Comparison of ENCODE assay signal across 8 cellular contexts in genomic region chr1:35268282-35269189, GRCh38. TPM values are rescaled to one million over a fixed set of nuclear protein-coding genes. Genes with fewer than 3 reads are reported as not detected.
DNase-seq lines count a peak whose midpoint lies in the region; ATAC-seq and TF ChIP-seq lines count a peak whose summit lies in the region.

Gene ZMYM4 (plus strand): TSS chr1:35268709. CDS start chr1:35269047, 338 bp downstream.

- peak within 1 kb of the TSS; percentile 80 for H3K4me3 ChIP-seq in Karpas-422 (ENCODE audit: low read length)
- H3K4me3 ChIP-seq in fibroblast of mammary gland (ENCODE audit: control insufficient read depth, low read depth, low read length): peak within 1 kb of the TSS; percentile 71

- peak; percentile 82 for ATAC-seq in GM21737 (IDR thresholded peaks at IDR 0.05; ENCODE audit: unreplicated experiment)
- peak; percentile 96 for ATAC-seq in activated T-helper 17 cell treated with anti-CD3 and anti-CD28 coated beads, Interleukin-2, amount 50 U/mL, for 72 hours (replicated peaks)
- ATAC-seq in naive thymus-derived CD8-positive, alpha-beta T cell: peak; percentile 93

- H3K9me3 Mint-ChIP-seq in activated T-helper 17 cell treated with anti-CD3 and anti-CD28 coated beads, Interleukin-2, amount 50 U/mL, for 72 hours: no peaks in the 10 kb centered on the region
- peaks cover 0 to 5% (median 0%) of the 10 kb centered on the region in 9 donors for H3K9me3 Mint-ChIP-seq in naive thymus-derived CD8-positive, alpha-beta T cell

- peak within 1 kb of the TSS; percentile 88 for H3K27ac Mint-ChIP-seq in activated T-helper 17 cell treated with anti-CD3 and anti-CD28 coated beads, Interleukin-2, amount 50 U/mL, for 72 hours
- peak within 1 kb of the TSS; percentile 43 to 99 (median 91) for H3K27ac Mint-ChIP-seq in naive thymus-derived CD8-positive, alpha-beta T cell

- CTCF ChIA-PET in RWPE1 (lab: Yijun Ruan, JAX): interaction anchor here (0.6 to 1.3 kb wide), 4 partner anchors 10 to 793 kb away, joined by 3 read pairs; no protein-coding TSS in a partner anchor

- peak within 1 kb of the TSS; percentile 76 for H3K27ac ChIP-seq in Karpas-422 (ENCODE audit: low read length)
- peak within 1 kb of the TSS; percentile 85 for H3K27ac ChIP-seq in RWPE1

- peaks cover 11% of the 10 kb centered on the region for H3K27me3 Mint-ChIP-seq in activated T-helper 17 cell treated with anti-CD3 and anti-CD28 coated beads, Interleukin-2, amount 50 U/mL, for 72 hours
- H3K27me3 Mint-ChIP-seq in naive thymus-derived CD8-positive, alpha-beta T cell: peaks cover 0 to 8% (median 4%) of the 10 kb centered on the region in 5 donors

- peak within 1 kb of the TSS; percentile 77 for H3K4me3 Mint-ChIP-seq in activated T-helper 17 cell treated with anti-CD3 and anti-CD28 coated beads, Interleukin-2, amount 50 U/mL, for 72 hours
- peak within 1 kb of the TSS; percentile 79 to 99 (median 90) for H3K4me3 Mint-ChIP-seq in naive thymus-derived CD8-positive, alpha-beta T cell

- H3K9me2 ChIP-seq in Karpas-422 (replicated peaks; ENCODE audit: insufficient read depth, low read length): no peaks in the 10 kb centered on the region

- no peaks in the 10 kb centered on the region for H3K27me3 ChIP-seq in Karpas-422 (ENCODE audit: low read length)

- H3K9me3 ChIP-seq in Karpas-422 (ENCODE audit: low read length): no peaks in the 10 kb centered on the region

- H2AFZ ChIP-seq in Karpas-422 (ENCODE audit: low read length): peak within 1 kb of the TSS; percentile 53; the same call in 1 of the 2 replicates

- peaks cover 20% of the 10 kb centered on the region for H3K4me1 ChIP-seq in Karpas-422 (ENCODE audit: low read length)

- POLR2A ChIA-PET in RWPE1 (lab: Yijun Ruan, JAX; ENCODE audit: low non-redundant PET): no interaction called here
- POLR2A ChIA-PET in naive thymus-derived CD8-positive, alpha-beta T cell (lab: Charles Lee): interaction anchor here (0.7 to 2.4 kb wide), 5 partner anchors 14 to 309 kb away, joined by 3 to 13 read pairs (median 4); partner anchors contain the start of gene SFPQ

- peaks cover 15% of the 10 kb centered on the region; the same call in 1 of the 2 replicates for H3K36me3 ChIP-seq in Karpas-422 (ENCODE audit: insufficient read depth, low read length)

- DNase-seq in DMS79 (lab: John Stamatoyannopoulos, UW): peak; percentile 95
- peak; percentile 98 for DNase-seq in Karpas-422
- peak; percentile 96 for DNase-seq in RWPE1 (ENCODE audit: low spot score)
- DNase-seq in fibroblast of mammary gland (ENCODE audit: low read depth): peak; percentile 98
- peak; percentile 69 to 95 (median 86) for DNase-seq in naive thymus-derived CD8-positive, alpha-beta T cell
- DNase-seq in stimulated activated naive CD4-positive, alpha-beta T cell (lab: John Stamatoyannopoulos, UW): peak; percentile 73 to 88 (median 82)

- H4K20me1 ChIP-seq in Karpas-422 (ENCODE audit: insufficient read depth, low read depth, low read length): no peaks in the 10 kb centered on the region

- no peaks in the 10 kb centered on the region for H3K36me3 Mint-ChIP-seq in activated T-helper 17 cell treated with anti-CD3 and anti-CD28 coated beads, Interleukin-2, amount 50 U/mL, for 72 hours (ENCODE audit: low read depth)
- H3K36me3 Mint-ChIP-seq in naive thymus-derived CD8-positive, alpha-beta T cell: peaks cover 0 to 8% (median 0%) of the 10 kb centered on the region in 3 donors

- peaks cover 17% of the 10 kb centered on the region for H3K4me1 Mint-ChIP-seq in activated T-helper 17 cell treated with anti-CD3 and anti-CD28 coated beads, Interleukin-2, amount 50 U/mL, for 72 hours
- peaks cover 22 to 43% (median 38%) of the 10 kb centered on the region in 4 donors for H3K4me1 Mint-ChIP-seq in naive thymus-derived CD8-positive, alpha-beta T cell

- H3K4me2 ChIP-seq in Karpas-422 (ENCODE audit: low read depth, low read length, poor library complexity, severe bottlenecking): peak within 1 kb of the TSS; percentile 72

- TF ChIP-seq CTCF in RWPE1 (conservative IDR thresholded peaks at IDR 0.05; ENCODE audit: low read depth) (no peak), fibroblast of mammary gland (conservative IDR thresholded peaks at IDR 0.05; ENCODE audit: control insufficient read depth, insufficient read depth, low read depth, low read length) (no peak)

- H3K79me2 ChIP-seq in Karpas-422 (ENCODE audit: low read length): peaks cover 50% of the 10 kb centered on the region

- peak within 1 kb of the TSS; percentile 96 for H3K9ac ChIP-seq in Karpas-422 (ENCODE audit: low read length)

RNA-seq across cellular contexts. Expression of gene ZMYM4, which starts in this region (rescaled TPM):
- 45.7 and 46.3 TPM in 2 replicates for total RNA-seq in Karpas-422 (2014; rRNA removed; shearing (Covaris generic); ENCODE audit: low replicate concordance)
- 10 to 100 TPM; 21.4 to 29.3 TPM for total RNA-seq in activated T-helper 17 cell treated with anti-CD3 and anti-CD28 coated beads, Interleukin-2, amount 50 U/mL, for 72 hours
- 10 to 100 TPM; 44.6 to 45.1 TPM for total RNA-seq in naive thymus-derived CD8-positive, alpha-beta T cell
- polyA plus RNA-seq in naive thymus-derived CD8-positive, alpha-beta T cell: 10 to 100 TPM; 25.1 to 31.7 (median 28.4) TPM

Comparison
In these comparisons a context has a peak if more than half of its experiments do, and no peak if none do; other contexts are left out.
1. Peak in every context shown above with its lines: DNase-seq, ATAC-seq, H3K4me3 ChIP-seq and H3K27ac ChIP-seq.